In genomic region chr2:68368657-68369339, GRCh38 we compare ENCODE assay signal across 10 cellular contexts. TPM values are rescaled to one million over a fixed set of nuclear protein-coding genes. Genes with fewer than 3 reads are reported as not detected.
DNase-seq lines count a peak whose midpoint lies in the region; ATAC-seq, FAIRE-seq and TF ChIP-seq lines count a peak whose summit lies in the region.
"Had no signal": no experiment of that assay in that cellular context is flagged by ENCODE, and none has a peak within 500 bp of the region (broad histone marks: within the 10 kb centered on the region; RNA-seq: fewer than 3 reads in every experiment).

No MANE protein-coding gene starts in this region.

- no peak overlapping the region for H3K27ac Mint-ChIP-seq in activated naive CD4-positive, alpha-beta T cell treated with anti-CD3 and anti-CD28 coated beads, Interleukin-2, amount 50 U/mL, for 24 hours
- no peak overlapping the region for H3K27ac Mint-ChIP-seq in activated naive CD4-positive, alpha-beta T cell treated with anti-CD3 and anti-CD28 coated beads, Interleukin-2, amount 10 ng/mL, durations not matched to agents 7 days and 5 days
- peak overlapping the region; percentile 91 for H3K27ac Mint-ChIP-seq in activated B cell treated with CpG ODN at 0.5 μM for 24 hours

- no peak for FAIRE-seq in D721Med (lab: Jason Lieb, UNC)

- ATAC-seq in activated B cell treated with CpG ODN at 0.5 μM for 24 hours (ENCODE audit: low read depth) (no peak), upper lobe of right lung (no peak)
- ATAC-seq: left ventricle myocardium superior had no signal

- H3K4me1 Mint-ChIP-seq in activated naive CD4-positive, alpha-beta T cell treated with anti-CD3 and anti-CD28 coated beads, Interleukin-2, amount 50 U/mL, for 24 hours: no peaks in the 10 kb centered on the region
- peaks cover 13% of the 10 kb centered on the region for H3K4me1 Mint-ChIP-seq in activated naive CD4-positive, alpha-beta T cell treated with anti-CD3 and anti-CD28 coated beads, Interleukin-2, amount 10 ng/mL, durations not matched to agents 7 days and 5 days
- peaks cover 82% of the 10 kb centered on the region for H3K4me1 Mint-ChIP-seq in activated B cell treated with CpG ODN at 0.5 μM for 24 hours

- no peaks in the 10 kb centered on the region for H3K27me3 ChIP-seq in kidney epithelial cell (ENCODE audit: control insufficient read depth, insufficient read depth, low read length)
- no peaks in the 10 kb centered on the region for H3K27me3 ChIP-seq in upper lobe of right lung
- peaks cover 20% of the 10 kb centered on the region for H3K27me3 ChIP-seq in HAP-1 (ENCODE audit: low read depth)

- H3K9me3 ChIP-seq in upper lobe of right lung (no peaks in the 10 kb centered on the region), HAP-1 (no peaks in the 10 kb centered on the region)

- no peak for DNase-seq in activated naive CD4-positive, alpha-beta T cell treated with anti-CD3 and anti-CD28 coated beads, Interleukin-2, amount 10 ng/mL, durations not matched to agents 7 days and 5 days
- DNase-seq in activated B cell treated with CpG ODN at 0.5 μM for 24 hours: no peak
- peak; percentile 92 for DNase-seq in kidney epithelial cell (ENCODE audit: low read depth)
- DNase-seq in upper lobe of right lung: no peak
- no peak for DNase-seq in D721Med (ENCODE audit: insufficient read length, low spot score)
- DNase-seq in NCI-H2029 treated with DMSO at 0.1 percent for 48 hours (lab: John Stamatoyannopoulos, UW): no peak
- DNase-seq in HAP-1 (ENCODE audit: low spot score in 2 of 2): no peak
- DNase-seq: Calu3, left ventricle myocardium superior had no signal

- H3K9me3 Mint-ChIP-seq in activated naive CD4-positive, alpha-beta T cell treated with anti-CD3 and anti-CD28 coated beads, Interleukin-2, amount 50 U/mL, for 24 hours: no peaks in the 10 kb centered on the region
- no peaks in the 10 kb centered on the region for H3K9me3 Mint-ChIP-seq in activated naive CD4-positive, alpha-beta T cell treated with anti-CD3 and anti-CD28 coated beads, Interleukin-2, amount 10 ng/mL, durations not matched to agents 7 days and 5 days
- H3K9me3 Mint-ChIP-seq in activated B cell treated with CpG ODN at 0.5 μM for 24 hours: no peaks in the 10 kb centered on the region

- in situ Hi-C loops in HAP-1 (cut with MboI; ENCODE audit: low sequenced_read_pairs): no loop called here

- H3K36me3 ChIP-seq in kidney epithelial cell (ENCODE audit: control insufficient read depth, insufficient read depth, low read length) (no peaks in the 10 kb centered on the region), upper lobe of right lung (no peaks in the 10 kb centered on the region), HAP-1 (replicated peaks) (no peaks in the 10 kb centered on the region)

- peak overlapping the region; percentile 26 for H3K4me3 Mint-ChIP-seq in activated naive CD4-positive, alpha-beta T cell treated with anti-CD3 and anti-CD28 coated beads, Interleukin-2, amount 50 U/mL, for 24 hours
- H3K4me3 Mint-ChIP-seq in activated naive CD4-positive, alpha-beta T cell treated with anti-CD3 and anti-CD28 coated beads, Interleukin-2, amount 10 ng/mL, durations not matched to agents 7 days and 5 days: no peak overlapping the region
- H3K4me3 Mint-ChIP-seq in activated B cell treated with CpG ODN at 0.5 μM for 24 hours: peak overlapping the region; percentile 97

- H3K4me1 ChIP-seq in upper lobe of right lung (peaks cover 13% of the 10 kb centered on the region), HAP-1 (no peaks in the 10 kb centered on the region)

- no peaks in the 10 kb centered on the region for H3K36me3 Mint-ChIP-seq in activated naive CD4-positive, alpha-beta T cell treated with anti-CD3 and anti-CD28 coated beads, Interleukin-2, amount 50 U/mL, for 24 hours
- H3K36me3 Mint-ChIP-seq in activated naive CD4-positive, alpha-beta T cell treated with anti-CD3 and anti-CD28 coated beads, Interleukin-2, amount 10 ng/mL, durations not matched to agents 7 days and 5 days: no peaks in the 10 kb centered on the region
- peaks cover 61% of the 10 kb centered on the region for H3K36me3 Mint-ChIP-seq in activated B cell treated with CpG ODN at 0.5 μM for 24 hours (ENCODE audit: low read depth)

- CTCF ChIA-PET in activated naive CD4-positive, alpha-beta T cell treated with anti-CD3 and anti-CD28 coated beads, Interleukin-2, amount 10 ng/mL, durations not matched to agents 7 days and 5 days (lab: Charles Lee): interaction anchor here (1.5 kb wide), 2 partner anchors 8 to 72 kb away, joined by 3 to 5 read pairs; no protein-coding TSS in a partner anchor
- CTCF ChIA-PET in activated B cell treated with CpG ODN at 0.5 μM for 24 hours (lab: Charles Lee): no interaction called here

- H3K4me3 ChIP-seq in kidney epithelial cell (ENCODE audit: low read depth, low read length) (no peak overlapping the region), upper lobe of right lung (no peak overlapping the region), HAP-1 (no peak overlapping the region)

- POLR2A ChIA-PET in activated B cell treated with CpG ODN at 0.5 μM for 24 hours (lab: Charles Lee): interaction anchor here (1.3 kb wide), 1 partner anchor 34 kb away, joined by 3 read pairs; no protein-coding TSS in a partner anchor

- TF ChIP-seq CTCF in activated B cell treated with CpG ODN at 0.5 μM for 24 hours (IDR thresholded peaks at IDR 0.05) (no peak), kidney epithelial cell (IDR thresholded peaks at IDR 0.05; ENCODE audit: insufficient read depth, low read length, poor library complexity, severe bottlenecking) (no peak), upper lobe of right lung (IDR thresholded peaks at IDR 0.05) (no peak), D721Med (IDR thresholded peaks at IDR 0.05; ENCODE audit: insufficient read depth, missing control alignments) (no peak)

- peak overlapping the region; percentile 14 for H3K27ac ChIP-seq in upper lobe of right lung

- intact Hi-C loops in activated B cell treated with CpG ODN at 0.5 μM for 24 hours (cut with micrococcal nuclease) (loop anchor here (5.0 to 10.0 kb wide), 2 partner anchors 366 to 539 kb away; partner anchors contain the start of gene ARHGAP25), upper lobe of right lung (cut with DNase I) (no loop called here)

- no peaks in the 10 kb centered on the region for H3K27me3 Mint-ChIP-seq in activated naive CD4-positive, alpha-beta T cell treated with anti-CD3 and anti-CD28 coated beads, Interleukin-2, amount 50 U/mL, for 24 hours
- peaks cover 34% of the 10 kb centered on the region for H3K27me3 Mint-ChIP-seq in activated naive CD4-positive, alpha-beta T cell treated with anti-CD3 and anti-CD28 coated beads, Interleukin-2, amount 10 ng/mL, durations not matched to agents 7 days and 5 days
- H3K27me3 Mint-ChIP-seq in activated B cell treated with CpG ODN at 0.5 μM for 24 hours: no peaks in the 10 kb centered on the region

RNA-seq across cellular contexts. Expression of gene PLEK, which starts 3.7 kb away (rescaled TPM):
- total RNA-seq in activated B cell treated with CpG ODN at 0.5 μM for 24 hours (138 and 140 TPM in 2 replicates), kidney epithelial cell (not detected in 2 replicates), upper lobe of right lung (32.9 TPM)
- total RNA-seq: Calu3 had no signal

RNA-seq across cellular contexts. Expression of gene CNRIP1, which starts 49.0 kb away (rescaled TPM):
- total RNA-seq in activated B cell treated with CpG ODN at 0.5 μM for 24 hours: not detected in 2 replicates
- 7.9 and 8.8 TPM in 2 replicates for total RNA-seq in kidney epithelial cell
- 23.8 TPM for total RNA-seq in upper lobe of right lung
- total RNA-seq: Calu3 had no signal

Comparison
In these comparisons a context has a peak if more than half of its experiments do, and no peak if none do; other contexts are left out.
1. RNA of gene PLEK, which starts 3.7 kb away (total RNA-seq): 138 to 140 TPM in activated B cell treated with CpG ODN at 0.5 μM for 24 hours and 32.9 TPM in upper lobe of right lung (single experiment); not detected in kidney epithelial cell; every median in the first group is over 10 times any median in the second.